ENCODE assay signal across 7 cellular contexts in the genomic region with DNA sequence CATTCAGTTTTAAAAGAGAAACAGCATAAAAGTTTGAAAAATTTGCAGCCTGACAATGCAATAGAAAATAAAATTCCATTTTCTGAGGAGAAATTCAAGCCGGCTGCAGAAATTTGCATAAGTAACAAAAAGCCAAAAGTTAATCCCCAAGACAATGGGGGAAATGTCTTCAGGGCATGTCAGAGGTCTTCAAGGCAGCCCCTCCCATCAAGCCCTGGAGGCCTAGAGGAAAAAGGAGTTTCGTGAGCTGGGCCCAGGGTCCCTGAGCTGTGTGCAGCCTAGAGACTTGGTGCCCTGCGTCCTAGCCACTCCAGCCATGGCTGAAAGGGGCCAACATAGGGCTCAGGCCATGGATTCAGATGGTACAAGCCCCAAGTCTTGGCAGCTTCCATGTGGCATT.
"Had no signal": no experiment of that assay in that cellular context is flagged by ENCODE, and none has a peak within 500 bp of the region (broad histone marks: within the 10 kb centered on the region; RNA-seq: fewer than 3 reads in every experiment).

No MANE protein-coding gene starts in this region.

- H3K27me3 Mint-ChIP-seq: IgD-negative memory B cell had no signal

- H3K4me3 Mint-ChIP-seq: IgD-negative memory B cell had no signal

- H3K9me3 Mint-ChIP-seq: IgD-negative memory B cell had no signal

- H3K4me3 ChIP-seq: GM23248 had no signal

- H3K27ac ChIP-seq: GM23248, HL-60 had no signal

- DNase-seq: GM23248, GOT3, H7, HCEC 1CT, KBM-7 had no signal
